30 cellular contexts compared by ENCODE assay signal in the genomic region with DNA sequence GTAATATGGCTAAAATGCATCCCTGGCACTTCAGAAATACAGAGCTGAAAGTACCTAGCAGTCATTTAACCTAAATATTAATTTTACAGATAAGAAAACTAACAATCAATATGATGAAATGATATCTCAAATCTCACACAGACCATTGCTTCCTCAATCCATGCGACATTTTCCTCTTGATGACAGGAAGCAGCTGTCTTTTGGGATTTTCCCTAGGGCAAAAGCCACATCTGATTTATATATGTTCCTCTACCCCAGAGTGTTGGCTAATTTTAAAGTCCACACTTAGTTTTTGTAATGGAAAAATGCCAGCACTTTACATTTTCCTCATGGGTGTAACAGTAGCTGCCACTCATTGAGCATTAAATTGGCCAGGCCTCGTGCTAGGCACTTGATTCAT.
"Had no signal": no experiment of that assay in that cellular context is flagged by ENCODE, and none has a peak within 500 bp of the region (broad histone marks: within the 10 kb centered on the region; RNA-seq: fewer than 3 reads in every experiment).

No MANE protein-coding gene starts in this region.

- DNase-seq: activated CD4-positive, alpha-beta T cell treated with anti-CD3 and anti-CD28 coated beads for 1 hour; activated CD4-positive, alpha-beta T cell treated with anti-CD3 and anti-CD28 coated beads, Interleukin-2, amount 10 ng/mL, durations not matched to agents 24 days and 14 days; activated CD4-positive, alpha-beta T cell treated with anti-CD3 and anti-CD28 coated beads, Interleukin-2, amount 50 U/mL, for 48 hours; activated CD8-positive, alpha-beta memory T cell treated with anti-CD3 and anti-CD28 coated beads, Interleukin-2, amount 10 ng/mL, durations not matched to agents 7 days and 5 days; activated effector memory CD4-positive, alpha-beta T cell treated with Interleukin-2 at 50 U/mL for 16 hours; activated naive CD4-positive, alpha-beta T cell; activated T-cell treated with anti-CD3 and anti-CD28 coated beads, Interleukin-2, amount 50 U/mL, for 24 hours; aorta; central memory CD4-positive, alpha-beta T cell; IMR-90; KBM-7; NCI-H1092; NCI-H1417; NCI-H1694 treated with DMSO at 0.1 percent for 48 hours; NCI-H2081; NCI-H2171; NCI-H2227 treated with DMSO at 0.1 percent for 48 hours; NCI-H446 treated with DMSO at 0.1 percent for 48 hours; NCI-H526; NCI-H774; NK-92 treated with Interleukin-12 subunit alpha and Interleukin-12 subunit beta, amount 100 ng/mL, for 24 hours; OCI-M1; Right ventricle myocardium superior; T-helper 17 cell; T-helper 9 cell had no signal

- ATAC-seq: activated CD8-positive, alpha-beta memory T cell treated with anti-CD3 and anti-CD28 coated beads, Interleukin-2, amount 10 ng/mL, durations not matched to agents 7 days and 5 days; Panc1; T-helper 17 cell; WTC11 had no signal

- H3K4me1 ChIP-seq: breast epithelium, SJSA1 had no signal

- H3K36me3 ChIP-seq: breast epithelium, SJSA1 had no signal

- H3K9me3 ChIP-seq: breast epithelium, SJSA1 had no signal

- H3K27ac ChIP-seq: breast epithelium, RWPE1, SJSA1 had no signal

- H3K4me3 ChIP-seq: breast epithelium, SJSA1 had no signal

- H3K27me3 ChIP-seq: breast epithelium, SJSA1 had no signal
